Comparison of ENCODE assay signal across 8 cellular contexts in the genomic region with DNA sequence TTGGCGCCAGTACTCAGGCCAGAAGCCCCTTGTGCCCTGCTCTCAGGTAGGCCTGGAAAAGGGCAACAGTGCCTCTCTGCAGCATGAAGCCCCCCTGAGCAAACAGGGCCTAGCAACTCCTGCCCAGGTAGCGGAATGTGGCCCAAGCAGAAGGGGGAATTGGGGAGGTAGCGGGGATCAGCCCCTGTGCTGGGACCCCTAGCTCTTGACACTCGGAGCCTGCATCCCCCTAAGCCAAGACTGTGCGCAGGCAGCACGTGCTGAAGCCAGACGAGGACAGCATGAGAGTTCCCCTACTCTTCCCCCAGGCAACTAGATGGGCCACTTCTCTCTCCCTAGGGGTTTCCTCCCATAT. TPM values are rescaled to one million over a fixed set of nuclear protein-coding genes. Genes with fewer than 3 reads are reported as not detected.
DNase-seq lines count a peak whose midpoint lies in the region; ATAC-seq lines count a peak whose summit lies in the region.

No MANE protein-coding gene starts in this region.

- H3K4me1 ChIP-seq in iPS-20b (ENCODE audit: insufficient read depth, low read length) (peaks cover 10% of the 10 kb centered on the region; the same call in 1 of the 2 replicates), subcutaneous abdominal adipose tissue (ENCODE audit: control insufficient read depth in 5 of 5, insufficient read depth in 5 of 5, low read length in 5 of 5) (peaks cover 14 to 62% (median 51%) of the 10 kb centered on the region in 5 donors)

- H3K36me3 Mint-ChIP-seq in T-helper 1 cell treated with Interleukin-12 subunit alpha and Interleukin-12 subunit beta and Interleukin-4 antibody, amounts not matched to agents 30 μg/mL and 1 μg/mL, for 36 hours (ENCODE audit: low read depth) = peaks cover 48% of the 10 kb centered on the region
- H3K36me3 Mint-ChIP-seq in activated T-helper 17 cell treated with anti-CD3 and anti-CD28 coated beads, Interleukin-2, amount 50 U/mL, for 72 hours (ENCODE audit: low read depth) = peaks cover 87% of the 10 kb centered on the region

- H3K9ac ChIP-seq in iPS-20b (ENCODE audit: low read depth, low read length) (peak overlapping the region; percentile 97), subcutaneous abdominal adipose tissue (ENCODE audit: low read length in 5 of 5) (peak overlapping the region; percentile 74 to 98 (median 94))

- H3K36me3 ChIP-seq in iPS-20b (ENCODE audit: insufficient read depth, low read depth, low read length) (peaks cover 40% of the 10 kb centered on the region), subcutaneous abdominal adipose tissue (ENCODE audit: control insufficient read depth in 5 of 5, insufficient read depth in 5 of 5, low read length in 5 of 5) (peaks cover 0 to 73% (median 59%) of the 10 kb centered on the region in 5 donors)

- H3K27ac ChIP-seq in iPS-20b (ENCODE audit: low read length) = peak overlapping the region; percentile 73
- H3K27ac ChIP-seq in subcutaneous abdominal adipose tissue (ENCODE audit: low read depth, low read length) = peak overlapping the region; percentile 97

- H3K27ac Mint-ChIP-seq in T-helper 1 cell treated with Interleukin-12 subunit alpha and Interleukin-12 subunit beta and Interleukin-4 antibody, amounts not matched to agents 30 μg/mL and 1 μg/mL, for 36 hours = peak overlapping the region; percentile 92
- peak overlapping the region; percentile 98 for H3K27ac Mint-ChIP-seq in activated T-helper 17 cell treated with anti-CD3 and anti-CD28 coated beads, Interleukin-2, amount 50 U/mL, for 72 hours

- no peaks in the 10 kb centered on the region for H3K27me3 Mint-ChIP-seq in T-helper 1 cell treated with Interleukin-12 subunit alpha and Interleukin-12 subunit beta and Interleukin-4 antibody, amounts not matched to agents 30 μg/mL and 1 μg/mL, for 36 hours (ENCODE audit: low read depth)
- H3K27me3 Mint-ChIP-seq in activated T-helper 17 cell treated with anti-CD3 and anti-CD28 coated beads, Interleukin-2, amount 50 U/mL, for 72 hours = no peaks in the 10 kb centered on the region

- no peak for ATAC-seq in activated T-helper 17 cell treated with anti-CD3 and anti-CD28 coated beads, Interleukin-2, amount 50 U/mL, for 72 hours (replicated peaks)

- H3K9me3 Mint-ChIP-seq in T-helper 1 cell treated with Interleukin-12 subunit alpha and Interleukin-12 subunit beta and Interleukin-4 antibody, amounts not matched to agents 30 μg/mL and 1 μg/mL, for 36 hours = no peaks in the 10 kb centered on the region
- H3K9me3 Mint-ChIP-seq in activated T-helper 17 cell treated with anti-CD3 and anti-CD28 coated beads, Interleukin-2, amount 50 U/mL, for 72 hours = no peaks in the 10 kb centered on the region

- no peaks in the 10 kb centered on the region for H3K9me3 ChIP-seq in iPS-20b (ENCODE audit: insufficient read depth, low read depth, low read length)
- no peaks in the 10 kb centered on the region for H3K9me3 ChIP-seq in subcutaneous abdominal adipose tissue (ENCODE audit: control insufficient read depth in 5 of 5, low read length in 5 of 5)

- H3K4me3 Mint-ChIP-seq in T-helper 1 cell treated with Interleukin-12 subunit alpha and Interleukin-12 subunit beta and Interleukin-4 antibody, amounts not matched to agents 30 μg/mL and 1 μg/mL, for 36 hours = peak overlapping the region; percentile 95
- peak overlapping the region; percentile 93 for H3K4me3 Mint-ChIP-seq in activated T-helper 17 cell treated with anti-CD3 and anti-CD28 coated beads, Interleukin-2, amount 50 U/mL, for 72 hours

- DNase-seq in T-helper 1 cell (no peak), NCI-H1436 treated with DMSO at 0.1 percent for 48 hours (lab: John Stamatoyannopoulos, UW) (no peak), medulla oblongata (ENCODE audit: extremely low spot score) (no peak)
- DNase-seq in stimulated activated naive CD4-positive, alpha-beta T cell treated with Interleukin-2 at 50 U/mL for 16 hours (lab: John Stamatoyannopoulos, UW) = no peak

- H3K27me3 ChIP-seq in iPS-20b (ENCODE audit: insufficient read depth, low read length) (no peaks in the 10 kb centered on the region), subcutaneous abdominal adipose tissue (ENCODE audit: control insufficient read depth in 5 of 5, insufficient read depth in 4 of 5, low read length in 5 of 5) (peaks cover 0 to 8% (median 0%) of the 10 kb centered on the region in 5 donors)

- peaks cover 27% of the 10 kb centered on the region for H3K4me1 Mint-ChIP-seq in T-helper 1 cell treated with Interleukin-12 subunit alpha and Interleukin-12 subunit beta and Interleukin-4 antibody, amounts not matched to agents 30 μg/mL and 1 μg/mL, for 36 hours (ENCODE audit: low read depth)
- H3K4me1 Mint-ChIP-seq in activated T-helper 17 cell treated with anti-CD3 and anti-CD28 coated beads, Interleukin-2, amount 50 U/mL, for 72 hours = peaks cover 24% of the 10 kb centered on the region

- H3K4me3 ChIP-seq in iPS-20b (ENCODE audit: low read length) = peak overlapping the region; percentile 100
- H3K4me3 ChIP-seq in subcutaneous abdominal adipose tissue (ENCODE audit: low read depth in 1 of 5, low read length in 5 of 5) = peak overlapping the region; percentile 75 to 96 (median 90)

RNA-seq across cellular contexts. Expression of a gene that starts 0.8 kb away (rescaled TPM):
- total RNA-seq in activated T-helper 17 cell treated with anti-CD3 and anti-CD28 coated beads, Interleukin-2, amount 50 U/mL, for 72 hours = 10 to 100 TPM; 51.0 to 69.9 TPM

RNA-seq across cellular contexts. Expression of a gene that starts 14.4 kb away (rescaled TPM):
- total RNA-seq in activated T-helper 17 cell treated with anti-CD3 and anti-CD28 coated beads, Interleukin-2, amount 50 U/mL, for 72 hours = 10 to 100 TPM; 49.7 to 64.2 TPM

RNA-seq across cellular contexts. Expression of a gene that starts 18.7 kb away (rescaled TPM):
- total RNA-seq in activated T-helper 17 cell treated with anti-CD3 and anti-CD28 coated beads, Interleukin-2, amount 50 U/mL, for 72 hours = 1 to 10 TPM in 1 of 2 donors, not detected in 1; 1.6 TPM

RNA-seq across cellular contexts. Expression of a gene that starts 26.4 kb away (rescaled TPM):
- 100 to 1,000 TPM; 198 to 216 TPM for total RNA-seq in activated T-helper 17 cell treated with anti-CD3 and anti-CD28 coated beads, Interleukin-2, amount 50 U/mL, for 72 hours

RNA-seq across cellular contexts. Expression of a gene that starts 39.3 kb away (rescaled TPM):
- 10 to 100 TPM; 10.2 to 10.5 TPM for total RNA-seq in activated T-helper 17 cell treated with anti-CD3 and anti-CD28 coated beads, Interleukin-2, amount 50 U/mL, for 72 hours
